9 cellular contexts compared by ENCODE assay signal in genomic region chr17:55433629-55434422, GRCh38. TPM values are rescaled to one million over a fixed set of nuclear protein-coding genes. Genes with fewer than 3 reads are reported as not detected.
DNase-seq lines count a peak whose midpoint lies in the region; ATAC-seq and TF ChIP-seq lines count a peak whose summit lies in the region.
"Had no signal": no experiment of that assay in that cellular context is flagged by ENCODE, and none has a peak within 500 bp of the region (broad histone marks: within the 10 kb centered on the region; RNA-seq: fewer than 3 reads in every experiment).

No MANE protein-coding gene starts in this region.

- no peak overlapping the region for H3K4me3 Mint-ChIP-seq in dendritic cell treated with granulocyte-macrophage colony-stimulating factor and Interleukin-4, amounts not matched to agents 40 ng/mL and 50 ng/mL, for 4 days
- no peak overlapping the region for H3K4me3 Mint-ChIP-seq in nephron

- H3K4me3 ChIP-seq in NB4 (ENCODE audit: low read depth, low read length) (no peak overlapping the region), WERI-Rb-1 (ENCODE audit: low read depth, low read length) (no peak overlapping the region), BE2C (ENCODE audit: low read depth, low read length) (no peak overlapping the region)

- H3K9me3 Mint-ChIP-seq in dendritic cell treated with granulocyte-macrophage colony-stimulating factor and Interleukin-4, amounts not matched to agents 40 ng/mL and 50 ng/mL, for 4 days, result no peaks in the 10 kb centered on the region
- H3K9me3 Mint-ChIP-seq in nephron, result no peaks in the 10 kb centered on the region

- H3K4me1 ChIP-seq in BE2C, result peaks cover 12% of the 10 kb centered on the region

- no peak for TF ChIP-seq POLR2A in NB4 (IDR thresholded peaks at IDR 0.05; ENCODE audit: extremely low read depth, insufficient read length)

- no peaks in the 10 kb centered on the region for H3K36me3 Mint-ChIP-seq in dendritic cell treated with granulocyte-macrophage colony-stimulating factor and Interleukin-4, amounts not matched to agents 40 ng/mL and 50 ng/mL, for 4 days (ENCODE audit: low read depth)
- H3K36me3 Mint-ChIP-seq in nephron (ENCODE audit: low read depth), result no peaks in the 10 kb centered on the region

- peaks cover 49% of the 10 kb centered on the region for H3K4me1 Mint-ChIP-seq in dendritic cell treated with granulocyte-macrophage colony-stimulating factor and Interleukin-4, amounts not matched to agents 40 ng/mL and 50 ng/mL, for 4 days (ENCODE audit: low read depth)
- peaks cover 23% of the 10 kb centered on the region for H3K4me1 Mint-ChIP-seq in nephron

- H3K36me3 ChIP-seq in WERI-Rb-1, result no peaks in the 10 kb centered on the region
- no peaks in the 10 kb centered on the region for H3K36me3 ChIP-seq in BE2C

- ATAC-seq in GM21515 (IDR thresholded peaks at IDR 0.05; ENCODE audit: unreplicated experiment), result no peak

- intact Hi-C loops in dendritic cell treated with granulocyte-macrophage colony-stimulating factor and Interleukin-4, amounts not matched to agents 40 ng/mL and 50 ng/mL, for 4 days (cut with micrococcal nuclease), result no loop called here

- DNase-seq in NB4 (ENCODE audit: low read depth) (peak; percentile 54), WERI-Rb-1 (no peak), BE2C (no peak), COLO668 (lab: John Stamatoyannopoulos, UW; ENCODE audit: unreplicated experiment) (no peak)
- DNase-seq: activated T-cell treated with anti-CD3 and anti-CD28 coated beads for 4 hours had no signal

- H3K9me3 ChIP-seq in WERI-Rb-1 (ENCODE audit: severe bottlenecking) (no peaks in the 10 kb centered on the region), BE2C (no peaks in the 10 kb centered on the region)

- TF ChIP-seq CTCF in C4-2B (conservative IDR thresholded peaks at IDR 0.05), result no peak
- no peak for TF ChIP-seq CTCF in NB4 (IDR thresholded peaks at IDR 0.05; ENCODE audit: low read depth, low read length)
- no peak for TF ChIP-seq CTCF in nephron (IDR thresholded peaks at IDR 0.05; ENCODE audit: unreplicated experiment in 3 of 3)
- no peak for TF ChIP-seq CTCF in WERI-Rb-1 (IDR thresholded peaks at IDR 0.05; ENCODE audit: low read depth, low read length)
- TF ChIP-seq CTCF in BE2C (IDR thresholded peaks at IDR 0.05; ENCODE audit: low read depth, low read length), result no peak

- H3K27ac ChIP-seq in C4-2B, result peak overlapping the region; percentile 81
- no peak overlapping the region for H3K27ac ChIP-seq in WERI-Rb-1

- peaks cover 7% of the 10 kb centered on the region for H3K27me3 Mint-ChIP-seq in dendritic cell treated with granulocyte-macrophage colony-stimulating factor and Interleukin-4, amounts not matched to agents 40 ng/mL and 50 ng/mL, for 4 days
- H3K27me3 Mint-ChIP-seq in nephron (ENCODE audit: low read depth), result peaks cover 3% of the 10 kb centered on the region

- H3K27ac Mint-ChIP-seq in dendritic cell treated with granulocyte-macrophage colony-stimulating factor and Interleukin-4, amounts not matched to agents 40 ng/mL and 50 ng/mL, for 4 days, result peak overlapping the region; percentile 46
- H3K27ac Mint-ChIP-seq in nephron, result peak overlapping the region; percentile 36 to 82 (median 40)

- H3K27me3 ChIP-seq in WERI-Rb-1 (ENCODE audit: insufficient read depth, low read depth, severe bottlenecking) (no peaks in the 10 kb centered on the region), BE2C (no peaks in the 10 kb centered on the region)

RNA-seq across cellular contexts. Expression of gene MMD, which starts 12.2 kb away (rescaled TPM):
- polyA plus RNA-seq in BE2C (2012; ENCODE audit: insufficient read depth, insufficient read length, low read depth), result 27.3 TPM
